In genomic region chr7:117019786-117020604, GRCh38 we compare ENCODE assay signal across 9 cellular contexts.
DNase-seq lines count a peak whose midpoint lies in the region; ATAC-seq and TF ChIP-seq lines count a peak whose summit lies in the region.
"Had no signal": no experiment of that assay in that cellular context is flagged by ENCODE, and none has a peak within 500 bp of the region (broad histone marks: within the 10 kb centered on the region; RNA-seq: fewer than 3 reads in every experiment).

No MANE protein-coding gene starts in this region.

- H3K9ac ChIP-seq in mammary epithelial cell (ENCODE audit: insufficient read depth, low read length), result peak overlapping the region; percentile 83

- DNase-seq in D341Med (ENCODE audit: low spot score), result peak; percentile 15
- DNase-seq in NCI-H2171 (lab: John Stamatoyannopoulos, UW), result peak; percentile 85
- DNase-seq in mammary epithelial cell, result peak; percentile 92
- peak; percentile 85 for DNase-seq in inferior parietal cortex (ENCODE audit: extremely low spot score)
- no peak for DNase-seq in MV-4-11 (lab: John Stamatoyannopoulos, UW)
- DNase-seq: activated naive CD8-positive, alpha-beta T cell treated with anti-CD3 and anti-CD28 coated beads, Interleukin-2, amount 10 ng/mL, durations not matched to agents 7 days and 5 days had no signal

- dilution Hi-C loops in mammary epithelial cell (cut with HindIII; ENCODE audit: low sequenced_read_pairs), result no loop called here

- peaks cover 51% of the 10 kb centered on the region for H3K79me2 ChIP-seq in mammary epithelial cell (ENCODE audit: insufficient read depth, low read length)

- in situ Hi-C loops in mammary epithelial cell (cut with MboI; ENCODE audit: low sequenced_read_pairs in 2 of 2), result no loop called here

- no TSS peak for BruUV-seq in mammary epithelial cell (replicated peaks; lab: Mats Ljungman, UMichigan)

- no peak for ATAC-seq in GM19023 (IDR thresholded peaks at IDR 0.05; ENCODE audit: unreplicated experiment)
- no peak for ATAC-seq in HG02884 (IDR thresholded peaks at IDR 0.05; ENCODE audit: unreplicated experiment)

- CTCF ChIA-PET in mammary epithelial cell (lab: Charles Lee; ENCODE audit: low non-redundant PET), result no interaction called here

- intact Hi-C loops in mammary epithelial cell (cut with micrococcal nuclease), result no loop called here

- no peaks in the 10 kb centered on the region for H3K27me3 ChIP-seq in mammary epithelial cell (ENCODE audit: insufficient read depth, low read length)

- no peaks in the 10 kb centered on the region for H3K9me3 ChIP-seq in mammary epithelial cell (replicated peaks; ENCODE audit: insufficient read depth, low read length)

- no peaks in the 10 kb centered on the region for H3K36me3 ChIP-seq in mammary epithelial cell (ENCODE audit: insufficient read depth, low read length)

- 13% methylated on average over 13 of the region's 18 CpGs for WGBS in mammary epithelial cell (ENCODE audit: low coverage, missing lambda C conversion rate)

- H2AFZ ChIP-seq in mammary epithelial cell (ENCODE audit: low read depth, low read length), result peak overlapping the region; percentile 71

- H4K20me1 ChIP-seq in mammary epithelial cell (ENCODE audit: insufficient read depth, low read length), result no peaks in the 10 kb centered on the region

- no peak for TF ChIP-seq CTCF in mammary epithelial cell (conservative IDR thresholded peaks at IDR 0.05 in 1 of 2, IDR thresholded peaks at IDR 0.05 in 1 of 2; ENCODE audit: extremely low read depth in 1 of 2, insufficient read depth in 1 of 2, low read depth in 1 of 2, low read length in 2 of 2)

- peak overlapping the region; percentile 81 for H3K4me2 ChIP-seq in mammary epithelial cell (ENCODE audit: insufficient read depth, low read depth, low read length)

- H3K27ac ChIP-seq in mammary epithelial cell (ENCODE audit: insufficient read depth, low read depth, low read length) (peak overlapping the region; percentile 92), skin epidermis (peak overlapping the region in 7 of 21 experiments; percentile 2 to 59 (median 17))

- H3K4me1 ChIP-seq in mammary epithelial cell (ENCODE audit: insufficient read depth, low read length), result peaks cover 43% of the 10 kb centered on the region

- H3K4me3 ChIP-seq in mammary epithelial cell (replicated peaks in 1 of 3; ENCODE audit: insufficient read depth in 1 of 3, low read depth in 2 of 3, low read length in 3 of 3) (peak overlapping the region; percentile 26 to 42 (median 32)), skin epidermis (peak overlapping the region in 4 of 7 experiments; percentile 2 to 26 (median 6))
